Comparison of ENCODE assay signal across 23 cellular contexts in genomic region chr7:112104153-112104552, GRCh38.
DNase-seq lines count a peak whose midpoint lies in the region; ATAC-seq and TF ChIP-seq lines count a peak whose summit lies in the region.
"Had no signal": no experiment of that assay in that cellular context is flagged by ENCODE, and none has a peak within 500 bp of the region (broad histone marks: within the 10 kb centered on the region; RNA-seq: fewer than 3 reads in every experiment).

No MANE protein-coding gene starts in this region.

- H3K4me2 ChIP-seq in MM.1S (ENCODE audit: low read depth, low read length), result peak overlapping the region; percentile 58; the same call in 1 of the 2 replicates

- no peaks in the 10 kb centered on the region for H4K20me1 ChIP-seq in MM.1S (ENCODE audit: insufficient read depth, low read length)
- H4K20me1 ChIP-seq: BLaER1 had no signal

- H3K9ac ChIP-seq in MM.1S (ENCODE audit: low read length), result no peak overlapping the region
- H3K9ac ChIP-seq: BLaER1 had no signal

- peaks cover 25% of the 10 kb centered on the region for H3K4me1 ChIP-seq in MM.1S (ENCODE audit: low read length)
- H3K4me1 ChIP-seq in foreskin keratinocyte, result peaks cover 11% of the 10 kb centered on the region
- peaks cover 4% of the 10 kb centered on the region for H3K4me1 ChIP-seq in ovary (ENCODE audit: insufficient read depth)
- H3K4me1 ChIP-seq: SJSA1 had no signal

- H3K9me3 ChIP-seq in MM.1S (replicated peaks; ENCODE audit: insufficient read depth, low read length) (no peaks in the 10 kb centered on the region), ovary (no peaks in the 10 kb centered on the region)
- H3K9me3 ChIP-seq: SJSA1, spleen had no signal

- peak; percentile 98 for DNase-seq in DMS79 treated with DMSO at 0.1 percent for 48 hours (lab: John Stamatoyannopoulos, UW)
- no peak for DNase-seq in MM.1S
- peak; percentile 23 to 74 for DNase-seq in NCI-H446 (lab: John Stamatoyannopoulos, UW)
- DNase-seq in foreskin keratinocyte, result peak in 1 of 2 donors; percentile 13
- no peak for DNase-seq in SK-N-DZ (ENCODE audit: low spot score)
- DNase-seq in GM10248 (ENCODE audit: extremely low spot score), result no peak
- no peak for DNase-seq in ovary
- DNase-seq: activated CD4-positive, CD25-positive, alpha-beta regulatory T cell treated with anti-CD3 and anti-CD28 coated beads, Interleukin-2, amount 50 U/mL, for 72 hours; activated CD8-positive, alpha-beta T cell treated with anti-CD3 and anti-CD28 coated beads for 36 hours; aorta; cortex of kidney; effector memory CD8-positive, alpha-beta T cell; GOT3; Karpas-422; MV-4-11; NCI-H187 treated with DMSO at 0.1 percent for 48 hours; NCI-H526; right cardiac atrium; spleen; trophoblast cell had no signal

- no peak for TF ChIP-seq POLR2A in ovary (IDR thresholded peaks at IDR 0.05)

- TF ChIP-seq CTCF in MM.1S (IDR thresholded peaks at IDR 0.05; ENCODE audit: low read length), result no peak
- TF ChIP-seq CTCF in foreskin keratinocyte (conservative IDR thresholded peaks at IDR 0.05), result no peak
- TF ChIP-seq CTCF in GM10248 (IDR thresholded peaks at IDR 0.05; ENCODE audit: control extremely low read depth, extremely low read depth, low read depth, missing control alignments), result no peak
- no peak for TF ChIP-seq CTCF in ovary (IDR thresholded peaks at IDR 0.05)

- H2AFZ ChIP-seq in MM.1S (ENCODE audit: low read length), result no peak overlapping the region

- H3K27ac ChIP-seq in MM.1S (ENCODE audit: low read length), result no peak overlapping the region
- no peak overlapping the region for H3K27ac ChIP-seq in foreskin keratinocyte
- H3K27ac ChIP-seq in ovary, result no peak overlapping the region
- H3K27ac ChIP-seq: BLaER1, SJSA1, spleen had no signal

- intact Hi-C loops in ovary (cut with DNase I), result no loop called here

- WGBS in ovary, 3 donors, result 85 to 90% (median 85%) methylated on average over 2 of the region's 2 CpGs

- no peaks in the 10 kb centered on the region; the same call in 1 of the 2 replicates for H3F3A ChIP-seq in MM.1S (ENCODE audit: insufficient read depth, low read length)

- H3K9me2 ChIP-seq in MM.1S (replicated peaks; ENCODE audit: insufficient read depth, low read length), result no peaks in the 10 kb centered on the region

- POLR2A ChIA-PET in GM10248 (lab: Yijun Ruan, JAX), result no interaction called here

- TF ChIP-seq EP300 in ovary (IDR thresholded peaks at IDR 0.05), result no peak

- peaks cover 91% of the 10 kb centered on the region for H3K79me2 ChIP-seq in MM.1S (ENCODE audit: low read length)

- no peaks in the 10 kb centered on the region for H3K36me3 ChIP-seq in MM.1S (replicated peaks; ENCODE audit: insufficient read depth, low read length)
- H3K36me3 ChIP-seq in ovary, result no peaks in the 10 kb centered on the region
- H3K36me3 ChIP-seq: BLaER1, SJSA1, spleen had no signal

- no peaks in the 10 kb centered on the region for H3K27me3 ChIP-seq in MM.1S (replicated peaks; ENCODE audit: insufficient read depth, low read length)
- no peaks in the 10 kb centered on the region for H3K27me3 ChIP-seq in foreskin keratinocyte
- no peaks in the 10 kb centered on the region for H3K27me3 ChIP-seq in ovary
- H3K27me3 ChIP-seq: BLaER1, SJSA1, spleen had no signal

- peak; percentile 12 for ATAC-seq in foreskin keratinocyte
- ATAC-seq: activated CD8-positive, alpha-beta T cell treated with anti-CD3 and anti-CD28 coated beads for 36 hours; effector memory CD8-positive, alpha-beta T cell; esophagus mucosa; right cardiac atrium had no signal

- CTCF ChIA-PET in GM10248 (lab: Yijun Ruan, JAX), result interaction anchor here (0.9 kb wide), 1 partner anchor 32 kb away, joined by 3 read pairs; no protein-coding TSS in a partner anchor

- H3K4me3 ChIP-seq in MM.1S (ENCODE audit: low read length) (no peak overlapping the region), ovary (no peak overlapping the region)
- H3K4me3 ChIP-seq: BLaER1, SJSA1, spleen had no signal

Comparison
In these comparisons a context has a peak if more than half of its experiments do, and no peak if none do; other contexts are left out.
1. DNase-seq: peak in DMS79 treated with DMSO at 0.1 percent for 48 hours (single experiment) and NCI-H446 (2 of 2); none in MM.1S (single experiment), SK-N-DZ (single experiment), GM10248 (single experiment) and ovary (0 of 5).